In genomic region chr2:27356056-27356381, GRCh38 we compare ENCODE assay signal across 1 cellular context.
TF ChIP-seq lines count a peak whose summit lies in the region.

No MANE protein-coding gene starts in this region.

TF ChIP-seq in WTC11, 78 proteins besides CTCF, POLR2A, EP300 and RAD21 (continued from another document):
- no peak for TF ChIP-seq ZNF512 (CRISPR knock-in tag; IDR thresholded peaks at IDR 0.05; ENCODE audit: borderline replicate concordance)
- TF ChIP-seq, protein P1, sequence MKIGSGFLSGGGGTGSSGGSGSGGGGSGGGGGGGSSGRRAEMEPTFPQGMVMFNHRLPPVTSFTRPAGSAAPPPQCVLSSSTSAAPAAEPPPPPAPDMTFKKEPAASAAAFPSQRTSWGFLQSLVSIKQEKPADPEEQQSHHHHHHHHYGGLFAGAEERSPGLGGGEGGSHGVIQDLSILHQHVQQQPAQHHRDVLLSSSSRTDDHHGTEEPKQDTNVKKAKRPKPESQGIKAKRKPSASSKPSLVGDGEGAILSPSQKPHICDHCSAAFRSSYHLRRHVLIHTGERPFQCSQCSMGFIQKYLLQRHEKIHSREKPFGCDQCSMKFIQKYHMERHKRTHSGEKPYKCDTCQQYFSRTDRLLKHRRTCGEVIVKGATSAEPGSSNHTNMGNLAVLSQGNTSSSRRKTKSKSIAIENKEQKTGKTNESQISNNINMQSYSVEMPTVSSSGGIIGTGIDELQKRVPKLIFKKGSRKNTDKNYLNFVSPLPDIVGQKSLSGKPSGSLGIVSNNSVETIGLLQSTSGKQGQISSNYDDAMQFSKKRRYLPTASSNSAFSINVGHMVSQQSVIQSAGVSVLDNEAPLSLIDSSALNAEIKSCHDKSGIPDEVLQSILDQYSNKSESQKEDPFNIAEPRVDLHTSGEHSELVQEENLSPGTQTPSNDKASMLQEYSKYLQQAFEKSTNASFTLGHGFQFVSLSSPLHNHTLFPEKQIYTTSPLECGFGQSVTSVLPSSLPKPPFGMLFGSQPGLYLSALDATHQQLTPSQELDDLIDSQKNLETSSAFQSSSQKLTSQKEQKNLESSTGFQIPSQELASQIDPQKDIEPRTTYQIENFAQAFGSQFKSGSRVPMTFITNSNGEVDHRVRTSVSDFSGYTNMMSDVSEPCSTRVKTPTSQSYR (CRISPR knock-in tag; IDR thresholded peaks at IDR 0.05): no peak
- TF ChIP-seq FOXJ3 (CRISPR knock-in tag; IDR thresholded peaks at IDR 0.05; ENCODE audit: borderline replicate concordance): no peak
- TF ChIP-seq JUN (CRISPR knock-in tag; IDR thresholded peaks at IDR 0.05): no peak
- TF ChIP-seq, protein P2, sequence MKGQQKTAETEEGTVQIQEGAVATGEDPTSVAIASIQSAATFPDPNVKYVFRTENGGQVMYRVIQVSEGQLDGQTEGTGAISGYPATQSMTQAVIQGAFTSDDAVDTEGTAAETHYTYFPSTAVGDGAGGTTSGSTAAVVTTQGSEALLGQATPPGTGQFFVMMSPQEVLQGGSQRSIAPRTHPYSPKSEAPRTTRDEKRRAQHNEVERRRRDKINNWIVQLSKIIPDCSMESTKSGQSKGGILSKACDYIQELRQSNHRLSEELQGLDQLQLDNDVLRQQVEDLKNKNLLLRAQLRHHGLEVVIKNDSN (CRISPR knock-in tag; IDR thresholded peaks at IDR 0.05): no peak
- TF ChIP-seq TEAD4 (CRISPR knock-in tag; IDR thresholded peaks at IDR 0.05): no peak
- no peak for TF ChIP-seq ESRRA (CRISPR knock-in tag; IDR thresholded peaks at IDR 0.05; ENCODE audit: borderline replicate concordance)
